Comparison of ENCODE assay signal across 11 cellular contexts in genomic region chr5:167934561-167934971, GRCh38.
DNase-seq lines count a peak whose midpoint lies in the region; ATAC-seq and TF ChIP-seq lines count a peak whose summit lies in the region.
"Had no signal": no experiment of that assay in that cellular context is flagged by ENCODE, and none has a peak within 500 bp of the region (broad histone marks: within the 10 kb centered on the region; RNA-seq: fewer than 3 reads in every experiment).

No MANE protein-coding gene starts in this region.

- no peak overlapping the region for H3K4me3 ChIP-seq in astrocyte of the spinal cord (ENCODE audit: low read depth, low read length)
- peak overlapping the region; percentile 32 to 68 (median 54) for H3K4me3 ChIP-seq in heart left ventricle
- H3K4me3 ChIP-seq in mucosa of descending colon, result no peak overlapping the region
- H3K4me3 ChIP-seq: BLaER1 had no signal

- ATAC-seq in heart left ventricle (peak; percentile 93 to 95 (median 94)), GM18867 (IDR thresholded peaks at IDR 0.05; ENCODE audit: unreplicated experiment) (no peak), GM19023 (IDR thresholded peaks at IDR 0.05; ENCODE audit: unreplicated experiment) (no peak), mucosa of descending colon (no peak)

- peaks cover 0 to 9% (median 0%) of the 10 kb centered on the region in 12 donors for H3K4me1 ChIP-seq in heart left ventricle
- H3K4me1 ChIP-seq in mucosa of descending colon (ENCODE audit: low read depth), result no peaks in the 10 kb centered on the region
- H3K4me1 ChIP-seq: BLaER1 had no signal

- H3K9me3 ChIP-seq in heart left ventricle, result no peaks in the 10 kb centered on the region
- no peaks in the 10 kb centered on the region for H3K9me3 ChIP-seq in mucosa of descending colon
- H3K9me3 ChIP-seq: BLaER1 had no signal

- H3K27me3 ChIP-seq in heart left ventricle, result no peaks in the 10 kb centered on the region
- H3K27me3 ChIP-seq: BLaER1 had no signal

- peak overlapping the region; percentile 62 to 95 (median 84) for H3K27ac ChIP-seq in heart left ventricle
- H3K27ac ChIP-seq: BLaER1 had no signal

- peak in 1 of 2 donors; percentile 65 for TF ChIP-seq POLR2A in heart left ventricle (IDR thresholded peaks at IDR 0.05)

- intact Hi-C loops in heart left ventricle (cut with DNase I), result loop anchor here in 3 of 10 donors (10.0 kb wide), 2 partner anchors 90 to 210 kb away; no protein-coding TSS in a partner anchor
- intact Hi-C loops in mucosa of descending colon (cut with DNase I, micrococcal nuclease), result no loop called here

- H3K36me3 ChIP-seq in heart left ventricle (no peaks in the 10 kb centered on the region), mucosa of descending colon (ENCODE audit: low read depth) (no peaks in the 10 kb centered on the region)

- TF ChIP-seq CTCF in astrocyte of the spinal cord (IDR thresholded peaks at IDR 0.05; ENCODE audit: low read depth, low read length) (no peak), heart left ventricle (IDR thresholded peaks at IDR 0.05) (no peak), mucosa of descending colon (IDR thresholded peaks at IDR 0.05) (no peak)

- in situ Hi-C loops in G401 (cut with HindIII; ENCODE audit: low sequenced_read_pairs) (no loop called here), astrocyte of the spinal cord (cut with HindIII; ENCODE audit: low sequenced_read_pairs) (no loop called here)

- 33 to 47% (median 41%) methylated on average over 12 to 15 of the region's 15 CpGs for WGBS in heart left ventricle, 4 donors

- DNase-seq in G401 (ENCODE audit: low spot score) (peak; percentile 91), astrocyte of the spinal cord (ENCODE audit: low read depth, low spot score) (peak; percentile 32), heart left ventricle (peak; percentile 80 to 93 (median 83)), renal cortical epithelial cell (ENCODE audit: low read depth) (peak; percentile 29), mucosa of descending colon (no peak), GM03348 (ENCODE audit: low spot score) (no peak)
- DNase-seq: NCI-H1417 treated with DMSO at 0.1 percent for 48 hours, NCI-H774 had no signal

Comparison
In these comparisons a context has a peak if more than half of its experiments do, and no peak if none do; other contexts are left out.
1. DNase-seq: peak in G401 (single experiment), astrocyte of the spinal cord (single experiment), heart left ventricle (5 of 5) and renal cortical epithelial cell (single experiment); none in mucosa of descending colon (0 of 3) and GM03348 (single experiment).
2. H3K4me3 ChIP-seq: peak in heart left ventricle (12 of 12); none in astrocyte of the spinal cord (single experiment) and mucosa of descending colon (single experiment).
3. ATAC-seq: peak in heart left ventricle (4 of 4); none in GM18867 (single experiment), GM19023 (single experiment) and mucosa of descending colon (single experiment).